ENCODE assay signal across 8 cellular contexts in the genomic region with DNA sequence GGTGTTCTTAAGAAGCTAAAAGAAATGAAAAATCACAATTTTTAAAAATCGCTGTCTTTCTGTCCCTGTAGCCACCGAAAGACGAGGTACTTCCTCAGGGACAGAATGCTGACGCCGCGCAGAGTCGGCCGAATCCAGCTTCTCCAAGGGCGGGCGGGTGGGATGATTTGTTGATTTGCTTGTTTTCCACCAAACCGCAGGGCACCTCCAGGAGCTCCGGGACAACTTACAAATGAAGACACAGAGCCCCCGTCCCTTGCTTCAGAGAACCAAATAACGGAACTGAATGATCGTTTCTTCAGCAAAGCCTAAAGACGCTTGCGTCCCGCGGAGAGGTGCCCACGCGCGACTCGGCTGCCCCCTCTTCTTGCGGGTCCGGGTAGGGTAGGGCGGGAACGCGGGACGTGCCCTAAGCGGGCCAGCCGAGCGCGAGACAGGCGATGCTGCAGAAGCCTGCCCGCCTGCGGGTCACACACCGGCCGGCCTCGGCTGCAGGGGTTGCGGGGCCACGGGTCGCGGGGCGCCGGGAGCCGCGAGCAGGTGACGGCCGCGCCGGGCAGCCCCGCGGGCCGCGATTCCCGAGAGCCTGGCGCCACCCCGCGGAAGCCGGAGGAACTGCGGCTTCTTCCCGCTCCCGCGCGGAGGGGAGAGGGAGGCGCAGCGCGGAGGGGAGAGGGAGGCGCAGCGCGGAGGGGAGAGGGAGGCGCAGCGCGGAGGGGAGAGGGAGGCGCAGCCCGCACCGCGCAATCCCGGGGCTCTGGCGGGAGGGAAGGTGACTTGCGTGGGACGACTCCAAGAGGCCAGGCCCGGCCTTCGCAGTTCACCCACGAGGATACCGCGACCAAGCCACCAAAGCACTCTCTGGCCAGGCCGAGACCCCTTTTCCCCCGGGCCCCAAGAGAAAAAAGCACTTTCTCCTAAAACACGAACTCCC. TPM values are rescaled to one million over a fixed set of nuclear protein-coding genes. Genes with fewer than 3 reads are reported as not detected.
DNase-seq lines count a peak whose midpoint lies in the region; ATAC-seq, FAIRE-seq and TF ChIP-seq lines count a peak whose summit lies in the region.

No MANE protein-coding gene starts in this region.

- TF ChIP-seq RAD21 in HCT116 (IDR thresholded peaks at IDR 0.05; ENCODE audit: low read depth) (peak; percentile 76), GM12878 (IDR thresholded peaks at IDR 0.05; ENCODE audit: insufficient read depth, low read depth, low read length) (peak; percentile 81)

- no peaks in the 10 kb centered on the region for H3K9me3 Mint-ChIP-seq in immature natural killer cell

- BruUV-seq in HCT116 (replicated peaks; lab: Mats Ljungman, UMichigan) = no TSS peak
- no TSS peak for BruUV-seq in GM12878 (replicated peaks; lab: Mats Ljungman, UMichigan)

- H2AFZ ChIP-seq in HCT116 (ENCODE audit: low read depth, low read length, poor library complexity, severe bottlenecking) (no peak overlapping the region), GM12878 (ENCODE audit: control insufficient read depth, low read depth, low read length) (no peak overlapping the region)

- H3K79me2 ChIP-seq in HCT116 (ENCODE audit: insufficient read depth, low read length) (no peaks in the 10 kb centered on the region), GM12878 (ENCODE audit: control insufficient read depth, insufficient read depth, low read length) (no peaks in the 10 kb centered on the region)

- FAIRE-seq in GM12878 (lab: Jason Lieb, UNC) = no peak

- peaks cover 61% of the 10 kb centered on the region for H3K27me3 Mint-ChIP-seq in T-helper 17 cell
- peaks cover 17 to 42% (median 39%) of the 10 kb centered on the region in 3 donors for H3K27me3 Mint-ChIP-seq in immature natural killer cell (ENCODE audit: low read depth in 3 of 3)

- H3K9ac ChIP-seq in HCT116 (ENCODE audit: low read length) (no peak overlapping the region), GM12878 (ENCODE audit: control insufficient read depth, insufficient read depth, low read length) (no peak overlapping the region)

- ATAC-seq in HCT116 (peak; percentile 95), T-helper 17 cell (peak; percentile 80), GM12878 (peak; percentile 90), GM18873 (IDR thresholded peaks at IDR 0.05; ENCODE audit: low FRiP score, unreplicated experiment) (no peak), GM21360 (IDR thresholded peaks at IDR 0.05; ENCODE audit: unreplicated experiment) (no peak)

- H3K4me1 Mint-ChIP-seq in T-helper 17 cell = peaks cover 28% of the 10 kb centered on the region
- peaks cover 9 to 18% of the 10 kb centered on the region in 2 donors for H3K4me1 Mint-ChIP-seq in immature natural killer cell

- TF ChIP-seq CTCF in AG09319 (IDR thresholded peaks at IDR 0.05; ENCODE audit: low read depth, low read length) (peak; percentile 50), HCT116 (IDR thresholded peaks at IDR 0.05 in 2 of 3, conservative IDR thresholded peaks at IDR 0.05 in 1 of 3; ENCODE audit: borderline replicate concordance in 1 of 3, insufficient read depth in 1 of 3, low read depth in 2 of 3, low read length in 2 of 3) (peak; percentile 44 to 69 (median 68); a peak in 4 of 6 replicates), GM12878 (IDR thresholded peaks at IDR 0.05 in 2 of 3, conservative IDR thresholded peaks at IDR 0.05 in 1 of 3; ENCODE audit: control insufficient read depth in 2 of 3, extremely low read depth in 1 of 3, insufficient read depth in 1 of 3, low read depth in 3 of 3, low read length in 3 of 3) (peak; percentile 64 to 75 (median 67))

- TF ChIP-seq EP300 in GM12878 (IDR thresholded peaks at IDR 0.05; ENCODE audit: borderline replicate concordance in 1 of 2, control insufficient read depth in 1 of 2, low read depth in 2 of 2, low read length in 2 of 2) = no peak

- RAD21 ChIA-PET in HCT116 (lab: Charles Lee; ENCODE audit: low non-redundant PET in 1 of 2, low total read pairs in 2 of 2, uncharacterized antibody in 2 of 2, unreplicated experiment in 2 of 2) (interaction anchor here (0.6 to 1.2 kb wide), 3 partner anchors 469 to 1011 kb away, joined by 3 read pairs; no protein-coding TSS in a partner anchor), GM12878 (lab: Charles Lee; ENCODE audit: unreplicated experiment) (interaction anchor here (0.6 to 1.6 kb wide), 6 partner anchors 55 to 1225 kb away, joined by 3 to 7 read pairs (median 3); no protein-coding TSS in a partner anchor)

- CTCF ChIA-PET in HCT116 (lab: Charles Lee) (interaction anchor here (0.6 to 1.5 kb wide), 8 partner anchors 15 to 1192 kb away, joined by 3 to 8 read pairs (median 3); no protein-coding TSS in a partner anchor), GM12878 (lab: Yijun Ruan, JAX) (interaction anchor here (0.6 to 1.8 kb wide), 14 partner anchors 13 to 1155 kb away, joined by 3 to 15 read pairs (median 4); no protein-coding TSS in a partner anchor)

- H3K27ac Mint-ChIP-seq in T-helper 17 cell (no peak overlapping the region), immature natural killer cell (no peak overlapping the region)

- no peaks in the 10 kb centered on the region for H3K36me3 ChIP-seq in HCT116 (ENCODE audit: control insufficient read depth in 1 of 2, insufficient read depth in 2 of 2, low read length in 2 of 2)
- no peaks in the 10 kb centered on the region for H3K36me3 ChIP-seq in GM12878 (ENCODE audit: control insufficient read depth in 2 of 2, insufficient read depth in 2 of 2, low read length in 1 of 2)

- H3K4me3 Mint-ChIP-seq in T-helper 17 cell = peak overlapping the region; percentile 71
- H3K4me3 Mint-ChIP-seq in immature natural killer cell = peak overlapping the region in 1 of 5 donors; percentile 6

- H3K9me2 ChIP-seq in HCT116 (ENCODE audit: insufficient read depth) = no peaks in the 10 kb centered on the region

- H3K27ac ChIP-seq in HCT116 (ENCODE audit: low read depth, low read length) = no peak overlapping the region
- H3K27ac ChIP-seq in GM12878 (ENCODE audit: control insufficient read depth, insufficient read depth) = no peak overlapping the region

- H3K36me3 Mint-ChIP-seq in T-helper 17 cell (ENCODE audit: low read depth) (peaks cover 6% of the 10 kb centered on the region), immature natural killer cell (peaks cover 0 to 2% (median 0%) of the 10 kb centered on the region in 3 donors)

- WGBS in GM12878 (ENCODE audit: insufficient coverage, insufficient replicate concordance, low lambda C conversion rate, missing lambda C conversion rate) = 11% methylated on average over 66 of the region's 90 CpGs

- intact Hi-C loops in HCT116 (cut with micrococcal nuclease) (loop anchor here (1.0 to 5.0 kb wide), 4 partner anchors 469 to 788 kb away; no protein-coding TSS in a partner anchor), GM12878 (cut with micrococcal nuclease; ENCODE audit: unreplicated experiment) (loop anchor here (2.0 to 5.0 kb wide), 2 partner anchors 585 to 659 kb away; no protein-coding TSS in a partner anchor)

- H3K4me2 ChIP-seq in HCT116 (ENCODE audit: low read length) (peak overlapping the region; percentile 69), GM12878 (ENCODE audit: control insufficient read depth, insufficient read depth) (peak overlapping the region; percentile 32; the same call in 1 of the 2 replicates)

- H3K4me3 ChIP-seq in HCT116 (replicated peaks in 1 of 2; ENCODE audit: low read depth in 1 of 2, low read length in 2 of 2) (peak overlapping the region in 1 of 2 experiments; percentile 26; a peak in 1 of 4 replicates), GM12878 (no peak overlapping the region)

- TF ChIP-seq POLR2A in HCT116 (IDR thresholded peaks at IDR 0.05; ENCODE audit: borderline replicate concordance, extremely low read depth, insufficient read depth, insufficient read length) (no peak), GM12878 (IDR thresholded peaks at IDR 0.05; ENCODE audit: low read depth, low read length) (no peak)

- POLR2A ChIA-PET in HCT116 (lab: Charles Lee) = no interaction called here
- POLR2A ChIA-PET in GM12878 (lab: Charles Lee) = no interaction called here

- H3K9me3 ChIP-seq in HCT116 (ENCODE audit: control insufficient read depth in 1 of 2, insufficient read depth in 1 of 2, low read depth in 1 of 2, low read length in 2 of 2) (no peaks in the 10 kb centered on the region), T-helper 17 cell (ENCODE audit: control insufficient read depth, low read length, poor library complexity, severe bottlenecking) (no peaks in the 10 kb centered on the region), GM12878 (replicated peaks; ENCODE audit: control insufficient read depth, insufficient read depth, low read length) (no peaks in the 10 kb centered on the region; the same call in 2 of the 3 replicates)

- no peaks in the 10 kb centered on the region for H3K27me3 ChIP-seq in HCT116 (ENCODE audit: insufficient read depth, low read length)
- H3K27me3 ChIP-seq in GM12878 (replicated peaks in 1 of 2; ENCODE audit: control insufficient read depth in 2 of 2, insufficient read depth in 2 of 2, low read length in 1 of 2) = peaks cover 25 to 49% of the 10 kb centered on the region in 2 experiments

- in situ Hi-C loops in GM12878 (cut with MboI) = loop anchor here (5.0 kb wide), 1 partner anchor 584 kb away; no protein-coding TSS in a partner anchor

- H4K20me1 ChIP-seq in HCT116 (ENCODE audit: insufficient read depth) (no peaks in the 10 kb centered on the region), GM12878 (ENCODE audit: control insufficient read depth, insufficient read depth) (no peaks in the 10 kb centered on the region; the same call in none of the 2 replicates)

- no peak for DNase-seq in AG09319 (ENCODE audit: extremely low read depth, low read depth)
- no peak for DNase-seq in HCT116 (ENCODE audit: low read depth, low spot score)
- DNase-seq in T-helper 17 cell = peak; percentile 33 to 54 (median 35)
- DNase-seq in GM12878 (ENCODE audit: low read depth, low spot score) = no peak
- peak; percentile 8 to 32 (median 12) for DNase-seq in immature natural killer cell
- peak; percentile 73 for DNase-seq in stimulated activated CD4-positive, alpha-beta T cell treated with anti-CD3 and anti-CD28 coated beads, Interleukin-15, amount 100 ng/mL, for 24 hours

- H3K4me1 ChIP-seq in HCT116 (ENCODE audit: control insufficient read depth in 1 of 2, insufficient read depth in 2 of 2, low read length in 2 of 2) (peaks cover 0 to 8% of the 10 kb centered on the region in 2 experiments; a peak in 1 of 4 replicates), GM12878 (ENCODE audit: control insufficient read depth, insufficient read depth, low read length) (no peaks in the 10 kb centered on the region)

- SMC1A ChIA-PET in GM12878 (lab: Charles Lee; ENCODE audit: uncharacterized antibody, unreplicated experiment) = interaction anchor here (0.6 to 1.3 kb wide), 5 partner anchors 219 to 1192 kb away, joined by 3 to 6 read pairs (median 3); no protein-coding TSS in a partner anchor

RNA-seq across cellular contexts. Expression of a gene that starts 7.7 kb away (rescaled TPM):
- total RNA-seq in HCT116 (2021; ENCODE audit: unreplicated experiment) = not detected
- polyA plus RNA-seq in HCT116 (2012) = not detected in 2 replicates
- total RNA-seq in T-helper 17 cell = not detected
- not detected in 2 replicates for total RNA-seq in GM12878 (2013; cell fraction: nucleolus; rRNA removed)
- total RNA-seq in GM12878 (2014; rRNA removed) = not detected in 2 replicates
- not detected in 2 replicates for total RNA-seq in GM12878 (2014; rRNA removed; fragmentation: Illumina TruSeq; extraction: Trizol)
- not detected in 2 replicates for total RNA-seq in GM12878 (2021)
- polyA plus RNA-seq in GM12878 (2011; ENCODE audit: low read depth) = not detected
- polyA plus RNA-seq in GM12878 (2011; rRNA removed) = not detected in 2 replicates
- not detected in 2 replicates for polyA plus RNA-seq in GM12878 (2011; cell fraction: cytosol; rRNA removed)
- polyA plus RNA-seq in GM12878 (2011; cell fraction: nucleus; rRNA removed) = not detected in 2 replicates
- polyA plus RNA-seq in GM12878 (2012) = not detected in 2 replicates
- not detected in 2 replicates for polyA plus RNA-seq in GM12878 (2014; fragmentation: Illumina TruSeq; extraction: Trizol)
- polyA plus RNA-seq in GM12878 (2014; fragmentation: Nextera tagmentation; extraction: Ambion mirVana) = not detected
- polyA plus RNA-seq in GM12878 (2014; rRNA removed) = not detected in 2 replicates
- not detected for polyA plus RNA-seq in GM12878 (2016; fragmentation: Nextera tagmentation; extraction: Ambion mirVana)
- not detected in 2 replicates for polyA minus RNA-seq in GM12878 (2011; rRNA and poly(A)+ RNA removed)
- 1.7 TPM in 1 of 2 replicates, not detected in the other for polyA minus RNA-seq in GM12878 (2011; cell fraction: cytosol; rRNA and poly(A)+ RNA removed)
- not detected in 2 replicates for polyA minus RNA-seq in GM12878 (2011; cell fraction: nucleus; rRNA and poly(A)+ RNA removed)
- not detected for polyA plus RNA-seq in immature natural killer cell

Comparison
In these comparisons a context has a peak if more than half of its experiments do, and no peak if none do; other contexts are left out.
1. DNase-seq: peak in T-helper 17 cell (3 of 3), immature natural killer cell (3 of 3) and stimulated activated CD4-positive, alpha-beta T cell treated with anti-CD3 and anti-CD28 coated beads, Interleukin-15, amount 100 ng/mL, for 24 hours (single experiment); none in AG09319 (single experiment), HCT116 (single experiment) and GM12878 (single experiment).
2. ATAC-seq: peak in HCT116 (single experiment), T-helper 17 cell (single experiment) and GM12878 (single experiment); none in GM18873 (single experiment) and GM21360 (single experiment).
3. Peak in every context shown above with its lines, with median percentiles within 50 percentile points of each other: CTCF ChIP-seq.